In genomic region chr9:108889649-108890067, GRCh38 we compare ENCODE assay signal across 11 cellular contexts. TPM values are rescaled to one million over a fixed set of nuclear protein-coding genes. Genes with fewer than 3 reads are reported as not detected.
DNase-seq lines count a peak whose midpoint lies in the region; ATAC-seq and TF ChIP-seq lines count a peak whose summit lies in the region.
"Had no signal": no experiment of that assay in that cellular context is flagged by ENCODE, and none has a peak within 500 bp of the region (broad histone marks: within the 10 kb centered on the region; RNA-seq: fewer than 3 reads in every experiment).

No MANE protein-coding gene starts in this region.

- H3K27ac Mint-ChIP-seq in Calu3 (ENCODE audit: unreplicated experiment): no peak overlapping the region

- H3K4me2 ChIP-seq in DND-41 (ENCODE audit: insufficient read depth, low read length): no peak overlapping the region

- DNase-seq in DND-41: no peak
- DNase-seq in LHCN-M2 (ENCODE audit: low read depth): peak; percentile 43
- peak; percentile 38 for DNase-seq in astrocyte of the cerebellum (ENCODE audit: low read depth)
- peak; percentile 11 for DNase-seq in left kidney (ENCODE audit: low read depth, low spot score)
- DNase-seq in Calu3: no peak
- DNase-seq in activated CD4-positive, CD25-positive, alpha-beta regulatory T cell treated with anti-CD3 and anti-CD28 coated beads, Interleukin-2, amount 50 U/mL, for 72 hours: no peak
- DNase-seq: amygdala, NCI-H187 treated with DMSO at 0.1 percent for 48 hours, upper lobe of right lung had no signal

- no peaks in the 10 kb centered on the region for H3K4me1 ChIP-seq in DND-41 (ENCODE audit: insufficient read depth, low read length)
- H3K4me1 ChIP-seq: upper lobe of right lung had no signal

- H3K4me3 ChIP-seq in DND-41 (ENCODE audit: low read depth in 1 of 2, low read length in 2 of 2) (no peak overlapping the region), astrocyte of the cerebellum (ENCODE audit: low read depth, low read length) (no peak overlapping the region)
- H3K4me3 ChIP-seq: upper lobe of right lung had no signal

- ATAC-seq in DND-41 (ENCODE audit: insufficient read depth, low read depth) (no peak), GM19467 (IDR thresholded peaks at IDR 0.05; ENCODE audit: unreplicated experiment) (no peak), HG03442 (IDR thresholded peaks at IDR 0.05; ENCODE audit: unreplicated experiment) (no peak)
- ATAC-seq: upper lobe of right lung had no signal

- peak; percentile 34 for TF ChIP-seq CTCF in DND-41 (IDR thresholded peaks at IDR 0.05; ENCODE audit: borderline replicate concordance, extremely low read depth, low read length, poor library complexity, severe bottlenecking)
- TF ChIP-seq CTCF in astrocyte of the cerebellum (IDR thresholded peaks at IDR 0.05; ENCODE audit: low read depth, low read length, missing control alignments): peak; percentile 30
- TF ChIP-seq CTCF in Calu3 (IDR thresholded peaks at IDR 0.05; ENCODE audit: unreplicated experiment): no peak

- H3K4me3 Mint-ChIP-seq in Calu3 (ENCODE audit: low read depth, unreplicated experiment): no peak overlapping the region

- H3K36me3 ChIP-seq in DND-41 (ENCODE audit: insufficient read depth, low read length): peaks cover 74% of the 10 kb centered on the region

- no TSS peak for BruUV-seq in Calu3 (replicated peaks; lab: Mats Ljungman, UMichigan)

- no peaks in the 10 kb centered on the region for H3K27me3 ChIP-seq in DND-41 (ENCODE audit: insufficient read depth, low read length, poor library complexity)
- H3K27me3 ChIP-seq: upper lobe of right lung had no signal

- CTCF ChIA-PET in Calu3 (lab: Charles Lee): no interaction called here

- no peaks in the 10 kb centered on the region for H3K79me2 ChIP-seq in DND-41 (ENCODE audit: insufficient read depth, low read length)

- H3K27me3 Mint-ChIP-seq in Calu3 (ENCODE audit: unreplicated experiment): no peaks in the 10 kb centered on the region

- in situ Hi-C loops in astrocyte of the cerebellum (cut with HindIII; ENCODE audit: low sequenced_read_pairs): no loop called here

- H3K4me1 Mint-ChIP-seq in Calu3 (ENCODE audit: low read depth, unreplicated experiment): peaks cover 14% of the 10 kb centered on the region

- intact Hi-C loops in Calu3 (cut with micrococcal nuclease; ENCODE audit: unreplicated experiment): no loop called here

- no peaks in the 10 kb centered on the region for H3K36me3 Mint-ChIP-seq in Calu3 (ENCODE audit: insufficient read depth, unreplicated experiment)

- no peak overlapping the region for H3K27ac ChIP-seq in DND-41 (ENCODE audit: low read length)
- H3K27ac ChIP-seq: upper lobe of right lung had no signal

- no peaks in the 10 kb centered on the region for H4K20me1 ChIP-seq in DND-41 (ENCODE audit: insufficient read depth, low read length)

- H2AFZ ChIP-seq in DND-41 (ENCODE audit: low read depth, low read length): no peak overlapping the region

- no peaks in the 10 kb centered on the region for H3K9me3 Mint-ChIP-seq in Calu3 (ENCODE audit: low read depth, unreplicated experiment)

- H3K9me3 ChIP-seq in DND-41 (ENCODE audit: insufficient read depth, low read length, severe bottlenecking): no peaks in the 10 kb centered on the region
- H3K9me3 ChIP-seq: upper lobe of right lung had no signal

- no peak overlapping the region for H3K9ac ChIP-seq in DND-41 (ENCODE audit: low read depth, low read length)

RNA-seq across cellular contexts. Expression of gene ACTL7A, which starts 27.6 kb away (rescaled TPM):
- not detected in 2 replicates for total RNA-seq in LHCN-M2 (2014; rRNA removed)
- polyA plus RNA-seq in LHCN-M2 (2012): not detected
- not detected in 2 replicates for total RNA-seq in Calu3 (2022)
- total RNA-seq: upper lobe of right lung had no signal

RNA-seq across cellular contexts. Expression of gene ACTL7B, which starts 33.9 kb away (rescaled TPM):
- total RNA-seq in LHCN-M2 (2014; rRNA removed) (not detected in 2 replicates), Calu3 (2022) (not detected in 2 replicates)
- not detected for polyA plus RNA-seq in LHCN-M2 (2012)
- total RNA-seq: upper lobe of right lung had no signal

RNA-seq across cellular contexts. Expression of gene ELP1, which starts 44.3 kb away (rescaled TPM):
- 27.8 and 29.9 TPM in 2 replicates for total RNA-seq in LHCN-M2 (2014; rRNA removed)
- polyA plus RNA-seq in LHCN-M2 (2012): 13.1 TPM
- 12.8 and 17.9 TPM in 2 replicates for total RNA-seq in Calu3 (2022)

RNA-seq across cellular contexts. Expression of gene ABITRAM, which starts 44.5 kb away (rescaled TPM):
- total RNA-seq in LHCN-M2 (2014; rRNA removed) (6.9 and 9.1 TPM in 2 replicates), Calu3 (2022) (6.6 and 7.1 TPM in 2 replicates)
- polyA plus RNA-seq in LHCN-M2 (2012): 7.6 TPM

Comparison
In these comparisons a context has a peak if more than half of its experiments do, and no peak if none do; other contexts are left out.
1. DNase-seq: peak in LHCN-M2 (single experiment), astrocyte of the cerebellum (single experiment) and left kidney (single experiment); none in DND-41 (single experiment), Calu3 (single experiment) and activated CD4-positive, CD25-positive, alpha-beta regulatory T cell treated with anti-CD3 and anti-CD28 coated beads, Interleukin-2, amount 50 U/mL, for 72 hours (single experiment).